Comparison of ENCODE assay signal across 30 cellular contexts in genomic region chr12:9640024-9640423, GRCh38. TPM values are rescaled to one million over a fixed set of nuclear protein-coding genes. Genes with fewer than 3 reads are reported as not detected.
"Had no signal": no experiment of that assay in that cellular context is flagged by ENCODE, and none has a peak within 500 bp of the region (broad histone marks: within the 10 kb centered on the region; RNA-seq: fewer than 3 reads in every experiment).

No MANE protein-coding gene starts in this region.

- H3K36me3 ChIP-seq: esophagus squamous epithelium, gastrocnemius medialis, heart right ventricle, left lung, lower lobe of right lung had no signal

- H3K4me3 Mint-ChIP-seq: mesothelial cell of epicardium, naive B cell had no signal

- H3K4me3 ChIP-seq: coronary artery, dorsolateral prefrontal cortex, esophagus squamous epithelium, gastrocnemius medialis, heart right ventricle, left lung, lower lobe of right lung, mucosa of descending colon had no signal

- ATAC-seq: esophagus mucosa, gastrocnemius medialis, heart right ventricle, left cardiac atrium, left lung, left ventricle myocardium superior, lower lobe of right lung, mucosa of descending colon had no signal

- H3K27me3 Mint-ChIP-seq: naive B cell had no signal

- H3K9me3 ChIP-seq: esophagus squamous epithelium, gastrocnemius medialis, heart right ventricle, left lung, lower lobe of right lung, mucosa of descending colon had no signal

- H3K4me1 ChIP-seq: gastrocnemius medialis had no signal

- H3K27ac ChIP-seq: coronary artery, dorsolateral prefrontal cortex, epithelial cell of prostate, esophagus squamous epithelium, gastrocnemius medialis, heart right ventricle, left lung, lower lobe of right lung had no signal

- H3K27me3 ChIP-seq: dorsolateral prefrontal cortex, esophagus squamous epithelium, gastrocnemius medialis, heart right ventricle, left lung had no signal

- DNase-seq: dermis blood vessel endothelial cell; dorsolateral prefrontal cortex; effector CD4-positive, alpha-beta T cell; effector memory CD4-positive, alpha-beta T cell; erythroblast; esophagus squamous epithelium; foreskin fibroblast; foreskin melanocyte; gastrocnemius medialis; glutamatergic neuron; head of caudate nucleus; heart right ventricle; hippocampal formation; left cardiac atrium; left lung; left ventricle myocardium superior; lower lobe of right lung; mesenchymal stem cell; mucosa of descending colon; naive B cell had no signal

- H3K27ac Mint-ChIP-seq: mesothelial cell of epicardium had no signal

- FAIRE-seq: colon, keratinocyte had no signal

RNA-seq across cellular contexts. Expression of gene KLRB1, which starts 32.3 kb away (rescaled TPM):
- total RNA-seq: dermis blood vessel endothelial cell, glomerular endothelial cell, kidney epithelial cell, lung microvascular endothelial cell, mesothelial cell of epicardium, myocyte had no signal
- polyA plus RNA-seq: keratinocyte had no signal
